Comparison of ENCODE assay signal across 1 cellular context in the genomic region with DNA sequence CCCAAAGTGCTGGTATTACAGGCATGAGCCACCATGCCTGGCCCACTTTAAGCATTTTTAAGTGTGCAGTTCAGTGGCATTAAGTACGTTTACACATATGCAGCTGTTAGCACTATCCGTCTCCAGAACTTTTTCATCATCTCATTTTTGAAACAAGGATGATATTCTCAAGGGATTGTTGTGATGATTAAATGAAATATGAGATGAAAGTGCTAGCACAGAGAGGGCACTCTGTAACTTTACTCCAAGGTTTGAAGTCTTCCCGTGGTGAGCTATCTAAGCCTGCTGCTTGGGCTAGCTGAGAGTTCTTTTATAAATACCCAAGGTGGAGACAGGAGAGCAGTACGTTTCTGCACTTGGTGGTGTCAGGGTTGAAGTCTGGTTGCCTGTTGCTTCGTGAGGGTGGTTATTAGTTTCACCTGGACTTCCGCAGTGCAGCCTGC.
TF ChIP-seq lines count a peak whose summit lies in the region.

No MANE protein-coding gene starts in this region.

TF ChIP-seq in SK-N-SH treated with all-trans-retinoic acid at 6 μM for 48 hours, 23 proteins besides CTCF, POLR2A, EP300 and RAD21 (continued from another document):
- TF ChIP-seq, protein P1, sequence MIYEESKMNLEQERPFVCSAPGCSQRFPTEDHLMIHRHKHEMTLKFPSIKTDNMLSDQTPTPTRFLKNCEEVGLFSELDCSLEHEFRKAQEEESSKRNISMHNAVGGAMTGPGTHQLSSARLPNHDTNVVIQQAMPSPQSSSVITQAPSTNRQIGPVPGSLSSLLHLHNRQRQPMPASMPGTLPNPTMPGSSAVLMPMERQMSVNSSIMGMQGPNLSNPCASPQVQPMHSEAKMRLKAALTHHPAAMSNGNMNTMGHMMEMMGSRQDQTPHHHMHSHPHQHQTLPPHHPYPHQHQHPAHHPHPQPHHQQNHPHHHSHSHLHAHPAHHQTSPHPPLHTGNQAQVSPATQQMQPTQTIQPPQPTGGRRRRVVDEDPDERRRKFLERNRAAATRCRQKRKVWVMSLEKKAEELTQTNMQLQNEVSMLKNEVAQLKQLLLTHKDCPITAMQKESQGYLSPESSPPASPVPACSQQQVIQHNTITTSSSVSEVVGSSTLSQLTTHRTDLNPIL (CRISPR knock-in tag; IDR thresholded peaks at IDR 0.05; ENCODE audit: low read depth), result no peak
- no peak for TF ChIP-seq TCF4 (CRISPR knock-in tag; IDR thresholded peaks at IDR 0.05; ENCODE audit: borderline replicate concordance)
- no peak for TF ChIP-seq PPARA (CRISPR knock-in tag; IDR thresholded peaks at IDR 0.05; ENCODE audit: borderline replicate concordance)
- no peak for TF ChIP-seq TOX (CRISPR knock-in tag; IDR thresholded peaks at IDR 0.05; ENCODE audit: borderline replicate concordance)
